In genomic region chr7:74606101-74606908, GRCh38 we compare ENCODE assay signal across 8 cellular contexts. TPM values are rescaled to one million over a fixed set of nuclear protein-coding genes. Genes with fewer than 3 reads are reported as not detected.
DNase-seq lines count a peak whose midpoint lies in the region; ATAC-seq and TF ChIP-seq lines count a peak whose summit lies in the region.

No MANE protein-coding gene starts in this region.

- no peak overlapping the region for H3K27ac ChIP-seq in CD4-positive, alpha-beta memory T cell (ENCODE audit: low read depth, low read length)
- H3K27ac ChIP-seq in HEK293 (ENCODE audit: extremely low read depth, low read depth, low read length) (0 out of 2 replicates have a peak overlapping the region, but pooled peaks have one; percentile 16), RWPE1 (peak overlapping the region; percentile 74), right atrium auricular region (peak overlapping the region; percentile 51 to 66), skin epidermis (peak overlapping the region in 19 of 21 experiments; percentile 17 to 81 (median 69))

- ATAC-seq in HG03571 (IDR thresholded peaks at IDR 0.05; ENCODE audit: unreplicated experiment): no peak

- H3K27ac Mint-ChIP-seq in CD4-positive, alpha-beta memory T cell: no peak overlapping the region

- no peaks in the 10 kb centered on the region for H3K27me3 Mint-ChIP-seq in CD4-positive, alpha-beta memory T cell

- H3K9me3 Mint-ChIP-seq in CD4-positive, alpha-beta memory T cell: no peaks in the 10 kb centered on the region

- intact Hi-C loops in CD4-positive, alpha-beta memory T cell (cut with micrococcal nuclease): no loop called here

- H3K9me3 ChIP-seq in CD4-positive, alpha-beta memory T cell (ENCODE audit: control insufficient read depth in 1 of 2, low read length in 2 of 2): no peaks in the 10 kb centered on the region
- no peaks in the 10 kb centered on the region for H3K9me3 ChIP-seq in HEK293 (ENCODE audit: control insufficient read depth, insufficient read depth, low read depth, low read length)
- H3K9me3 ChIP-seq in right atrium auricular region: no peaks in the 10 kb centered on the region

- H3K27me3 ChIP-seq in CD4-positive, alpha-beta memory T cell (ENCODE audit: insufficient read depth, low read length): no peaks in the 10 kb centered on the region
- no peaks in the 10 kb centered on the region for H3K27me3 ChIP-seq in right atrium auricular region

- H3K36me3 ChIP-seq in CD4-positive, alpha-beta memory T cell (ENCODE audit: insufficient read depth, low read length): no peaks in the 10 kb centered on the region
- H3K36me3 ChIP-seq in HEK293 (ENCODE audit: control insufficient read depth in 2 of 2, insufficient read depth in 1 of 2, low read length in 2 of 2) (peaks cover 0 to 1% of the 10 kb centered on the region in 2 experiments; a peak in 2 of 3 replicates), right atrium auricular region (peaks cover 6% of the 10 kb centered on the region)

- peak overlapping the region; percentile 68 to 81 (median 76) for H3K4me3 Mint-ChIP-seq in CD4-positive, alpha-beta memory T cell

- CTCF ChIA-PET in CD4-positive, alpha-beta memory T cell (lab: Charles Lee; ENCODE audit: partially characterized antibody): interaction anchor here (1.0 kb wide), 1 partner anchor 19 kb away, joined by 3 read pairs; no protein-coding TSS in a partner anchor
- CTCF ChIA-PET in HEK293 (lab: Yijun Ruan, JAX): no interaction called here
- CTCF ChIA-PET in RWPE1 (lab: Yijun Ruan, JAX): no interaction called here

- peaks cover 0 to 11% (median 4%) of the 10 kb centered on the region in 4 donors for H3K4me1 Mint-ChIP-seq in CD4-positive, alpha-beta memory T cell

- peak overlapping the region in 1 of 2 donors; percentile 43 for H3K4me3 ChIP-seq in CD4-positive, alpha-beta memory T cell (ENCODE audit: low read length in 2 of 2)
- peak overlapping the region; percentile 30 for H3K4me3 ChIP-seq in HEK293 (ENCODE audit: low read depth, low read length)
- peak overlapping the region; percentile 19 to 59 for H3K4me3 ChIP-seq in right atrium auricular region
- H3K4me3 ChIP-seq in skin epidermis: peak overlapping the region; percentile 22 to 41 (median 36)

- POLR2A ChIA-PET in CD4-positive, alpha-beta memory T cell (lab: Charles Lee; ENCODE audit: partially characterized antibody): no interaction called here
- POLR2A ChIA-PET in HEK293 (lab: Yijun Ruan, JAX): no interaction called here
- POLR2A ChIA-PET in RWPE1 (lab: Yijun Ruan, JAX; ENCODE audit: low non-redundant PET): no interaction called here

- H3K36me3 Mint-ChIP-seq in CD4-positive, alpha-beta memory T cell: no peaks in the 10 kb centered on the region

- no peak for TF ChIP-seq CTCF in HEK293 (tag by site-specific recombination; IDR thresholded peaks at IDR 0.05)
- no peak for TF ChIP-seq CTCF in RWPE1 (conservative IDR thresholded peaks at IDR 0.05; ENCODE audit: low read depth)
- peak in 1 of 2 donors; percentile 25 for TF ChIP-seq CTCF in right atrium auricular region (IDR thresholded peaks at IDR 0.05)

- DNase-seq in CD4-positive, alpha-beta memory T cell: peak in 4 of 5 donors; percentile 22 to 27 (median 26)
- no peak for DNase-seq in RWPE1 (ENCODE audit: low spot score)
- peak; percentile 8 for DNase-seq in amniotic stem cell (lab: John Stamatoyannopoulos, UW)
- no peak for DNase-seq in right atrium auricular region (ENCODE audit: low spot score)
- DNase-seq in DMS114 treated with DMSO at 0.1 percent for 48 hours (lab: John Stamatoyannopoulos, UW; ENCODE audit: unreplicated experiment): no peak

- H3K4me1 ChIP-seq in CD4-positive, alpha-beta memory T cell (ENCODE audit: insufficient read depth, low read length): peaks cover 10% of the 10 kb centered on the region
- H3K4me1 ChIP-seq in HEK293 (ENCODE audit: control insufficient read depth, insufficient read depth, low read length): no peaks in the 10 kb centered on the region
- H3K4me1 ChIP-seq in right atrium auricular region: peaks cover 0 to 14% of the 10 kb centered on the region in 2 donors

TF ChIP-seq in HEK293, 187 proteins besides CTCF, POLR2A, EP300 and RAD21 (continues in another document):
- TF ChIP-seq ZNF398 (tag by site-specific recombination; IDR thresholded peaks at IDR 0.05) (peak; percentile 48), ZNF394 (tag by site-specific recombination; IDR thresholded peaks at IDR 0.05; ENCODE audit: borderline replicate concordance) (no peak), KLF1 (tag by site-specific recombination; IDR thresholded peaks at IDR 0.05) (0 out of 2 replicates have a peak, but pooled peaks have one; percentile 24), ZNF76 (tag by site-specific recombination; IDR thresholded peaks at IDR 0.05; ENCODE audit: borderline replicate concordance, low read depth) (no peak), ZFHX2 (tag by site-specific recombination; conservative IDR thresholded peaks at IDR 0.05) (peak; percentile 43; the same call in 1 of the 2 replicates), ZNF660 (tag by site-specific recombination; IDR thresholded peaks at IDR 0.05) (no peak), ZBTB8A (tag by site-specific recombination; IDR thresholded peaks at IDR 0.05) (peak; percentile 79), ZSCAN30 (tag by site-specific recombination; IDR thresholded peaks at IDR 0.05) (0 out of 2 replicates have a peak, but pooled peaks have one; percentile 42), KLF8 (tag by site-specific recombination; IDR thresholded peaks at IDR 0.05) (0 out of 2 replicates have a peak, but pooled peaks have one; percentile 17), ZNF335 (tag by site-specific recombination; conservative IDR thresholded peaks at IDR 0.05) (no peak), GLIS2 (tag by site-specific recombination; IDR thresholded peaks at IDR 0.05) (peak; percentile 60; the same call in 1 of the 2 replicates)
- TF ChIP-seq, protein P1, sequence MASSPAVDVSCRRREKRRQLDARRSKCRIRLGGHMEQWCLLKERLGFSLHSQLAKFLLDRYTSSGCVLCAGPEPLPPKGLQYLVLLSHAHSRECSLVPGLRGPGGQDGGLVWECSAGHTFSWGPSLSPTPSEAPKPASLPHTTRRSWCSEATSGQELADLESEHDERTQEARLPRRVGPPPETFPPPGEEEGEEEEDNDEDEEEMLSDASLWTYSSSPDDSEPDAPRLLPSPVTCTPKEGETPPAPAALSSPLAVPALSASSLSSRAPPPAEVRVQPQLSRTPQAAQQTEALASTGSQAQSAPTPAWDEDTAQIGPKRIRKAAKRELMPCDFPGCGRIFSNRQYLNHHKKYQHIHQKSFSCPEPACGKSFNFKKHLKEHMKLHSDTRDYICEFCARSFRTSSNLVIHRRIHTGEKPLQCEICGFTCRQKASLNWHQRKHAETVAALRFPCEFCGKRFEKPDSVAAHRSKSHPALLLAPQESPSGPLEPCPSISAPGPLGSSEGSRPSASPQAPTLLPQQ (tag by site-specific recombination; IDR thresholded peaks at IDR 0.05): peak; percentile 76
- TF ChIP-seq, protein P2, sequence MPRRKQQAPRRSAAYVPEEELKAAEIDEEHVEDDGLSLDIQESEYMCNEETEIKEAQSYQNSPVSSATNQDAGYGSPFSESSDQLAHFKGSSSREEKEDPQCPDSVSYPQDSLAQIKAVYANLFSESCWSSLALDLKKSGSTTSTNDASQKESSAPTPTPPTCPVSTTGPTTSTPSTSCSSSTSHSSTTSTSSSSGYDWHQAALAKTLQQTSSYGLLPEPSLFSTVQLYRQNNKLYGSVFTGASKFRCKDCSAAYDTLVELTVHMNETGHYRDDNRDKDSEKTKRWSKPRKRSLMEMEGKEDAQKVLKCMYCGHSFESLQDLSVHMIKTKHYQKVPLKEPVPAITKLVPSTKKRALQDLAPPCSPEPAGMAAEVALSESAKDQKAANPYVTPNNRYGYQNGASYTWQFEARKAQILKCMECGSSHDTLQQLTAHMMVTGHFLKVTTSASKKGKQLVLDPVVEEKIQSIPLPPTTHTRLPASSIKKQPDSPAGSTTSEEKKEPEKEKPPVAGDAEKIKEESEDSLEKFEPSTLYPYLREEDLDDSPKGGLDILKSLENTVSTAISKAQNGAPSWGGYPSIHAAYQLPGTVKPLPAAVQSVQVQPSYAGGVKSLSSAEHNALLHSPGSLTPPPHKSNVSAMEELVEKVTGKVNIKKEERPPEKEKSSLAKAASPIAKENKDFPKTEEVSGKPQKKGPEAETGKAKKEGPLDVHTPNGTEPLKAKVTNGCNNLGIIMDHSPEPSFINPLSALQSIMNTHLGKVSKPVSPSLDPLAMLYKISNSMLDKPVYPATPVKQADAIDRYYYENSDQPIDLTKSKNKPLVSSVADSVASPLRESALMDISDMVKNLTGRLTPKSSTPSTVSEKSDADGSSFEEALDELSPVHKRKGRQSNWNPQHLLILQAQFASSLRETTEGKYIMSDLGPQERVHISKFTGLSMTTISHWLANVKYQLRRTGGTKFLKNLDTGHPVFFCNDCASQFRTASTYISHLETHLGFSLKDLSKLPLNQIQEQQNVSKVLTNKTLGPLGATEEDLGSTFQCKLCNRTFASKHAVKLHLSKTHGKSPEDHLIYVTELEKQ (tag by site-specific recombination; IDR thresholded peaks at IDR 0.05; ENCODE audit: borderline replicate concordance): no peak

RNA-seq across cellular contexts. Expression of gene GTF2I, which starts 51.2 kb away (rescaled TPM):
- 100 to 1,000 TPM; 144 to 156 TPM for total RNA-seq in CD4-positive, alpha-beta memory T cell
- 10 to 100 TPM; 20.5 to 75.1 TPM for polyA plus RNA-seq in CD4-positive, alpha-beta memory T cell
- 100 to 1,000 TPM in 1 of 2 donors, 10 to 100 TPM in 1; 74.3 to 107 TPM for total RNA-seq in right atrium auricular region

Comparison
In these comparisons a context has a peak if more than half of its experiments do, and no peak if none do; other contexts are left out.
1. DNase-seq: peak in CD4-positive, alpha-beta memory T cell (4 of 5) and amniotic stem cell (single experiment); none in RWPE1 (single experiment), right atrium auricular region (single experiment) and DMS114 treated with DMSO at 0.1 percent for 48 hours (single experiment).